ENCODE assay signal across 12 cellular contexts in the genomic region with DNA sequence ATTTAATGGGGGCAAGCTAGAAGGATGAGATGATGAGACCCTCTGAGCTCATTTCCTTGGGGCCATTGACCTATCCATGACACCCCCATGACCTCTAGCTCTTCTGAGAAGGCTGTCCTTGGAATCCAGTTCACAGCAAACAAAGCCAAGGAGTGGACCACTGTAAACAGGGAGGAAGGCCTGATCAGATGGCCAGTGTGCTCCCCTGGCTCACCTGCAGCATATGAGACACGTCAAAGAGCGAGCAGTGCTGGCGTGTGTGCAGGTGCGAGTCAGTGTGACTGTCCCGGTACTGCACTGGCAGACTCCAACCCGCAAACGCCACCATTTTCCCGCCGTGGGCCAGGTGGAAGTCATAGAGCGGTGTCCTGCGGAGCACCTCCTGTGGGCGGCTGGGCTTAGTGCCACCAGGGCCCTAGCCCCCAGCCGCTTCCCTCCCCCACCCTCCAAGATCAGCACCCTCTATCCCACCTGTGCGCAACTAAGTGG. TPM values are rescaled to one million over a fixed set of nuclear protein-coding genes. Genes with fewer than 3 reads are reported as not detected.
A peak's percentile ranks its signal among the peaks of the same experiment; 100 is the strongest.
DNase-seq lines count a peak whose midpoint lies in the region; ATAC-seq, FAIRE-seq and TF ChIP-seq lines count a peak whose summit lies in the region.
"Had no signal": no experiment of that assay in that cellular context is flagged by ENCODE, and none has a peak within 500 bp of the region (broad histone marks: within the 10 kb centered on the region; RNA-seq: fewer than 3 reads in every experiment).

No MANE protein-coding gene starts in this region.

- TF ChIP-seq RAD21 in A549 (conservative IDR thresholded peaks at IDR 0.05 in 1 of 2, IDR thresholded peaks at IDR 0.05 in 1 of 2), result no peak

- TF ChIP-seq POLR2A in A549 (IDR thresholded peaks at IDR 0.05; ENCODE audit: low read length) (no peak), heart left ventricle (IDR thresholded peaks at IDR 0.05) (no peak)

- no peak for TF ChIP-seq EP300 in A549 (IDR thresholded peaks at IDR 0.05)

- TF ChIP-seq CTCF in A549 (IDR thresholded peaks at IDR 0.05) (no peak), RWPE2 (IDR thresholded peaks at IDR 0.05; ENCODE audit: poor library complexity, severe bottlenecking) (no peak), heart left ventricle (IDR thresholded peaks at IDR 0.05) (no peak), nephron (IDR thresholded peaks at IDR 0.05; ENCODE audit: unreplicated experiment in 3 of 3) (no peak)

- DNase-seq in A549 (ENCODE audit: low read depth in 1 of 2, low spot score in 1 of 2) (no peak), RWPE2 (ENCODE audit: low spot score) (no peak), heart left ventricle (peak in 1 of 5 donors; percentile 66)
- DNase-seq: activated CD8-positive, alpha-beta memory T cell treated with anti-CD3 and anti-CD28 coated beads for 24 hours; Kasumi-1 had no signal

- POLR2A ChIA-PET in A549 (lab: Yijun Ruan, JAX), result interaction anchor here (1.2 kb wide), 1 partner anchor 10 kb away, joined by 5 read pairs; a partner anchor contains a TSS

- 98% methylated on average over 11 of the region's 14 CpGs for WGBS in A549 (ENCODE audit: missing lambda C conversion rate)
- 29 to 45% (median 43%) methylated on average over 7 to 14 of the region's 14 CpGs for WGBS in heart left ventricle, 4 donors

- H3K4me3 ChIP-seq in A549 (no peak overlapping the region), RWPE2 (ENCODE audit: severe bottlenecking) (no peak overlapping the region), heart left ventricle (peak overlapping the region; percentile 16 to 66 (median 52))
- H3K4me3 ChIP-seq: lung had no signal

- peaks cover 15% of the 10 kb centered on the region for H3K4me1 Mint-ChIP-seq in nephron

- no peak for FAIRE-seq in A549 (lab: Jason Lieb, UNC)

- H3K4me3 Mint-ChIP-seq in nephron, result peak overlapping the region; percentile 91 to 95 (median 94)

- CTCF ChIA-PET in A549 (lab: Yijun Ruan, JAX), result interaction anchor here (1.1 to 1.7 kb wide), 2 partner anchors 8 to 27 kb away, joined by 4 to 10 read pairs; a partner anchor contains a TSS

- H3K36me3 ChIP-seq in RWPE2 (ENCODE audit: low read depth) (no peaks in the 10 kb centered on the region; the same call in 1 of the 2 replicates), heart left ventricle (peaks cover 0 to 61% (median 30%) of the 10 kb centered on the region in 9 donors)

- H3K36me3 Mint-ChIP-seq in nephron (ENCODE audit: low read depth), result peaks cover 18% of the 10 kb centered on the region

- H3K9me3 Mint-ChIP-seq in nephron, result no peaks in the 10 kb centered on the region

- no peaks in the 10 kb centered on the region for H3K9me3 ChIP-seq in A549
- H3K9me3 ChIP-seq in RWPE2 (ENCODE audit: severe bottlenecking), result no peaks in the 10 kb centered on the region
- H3K9me3 ChIP-seq in heart left ventricle, result no peaks in the 10 kb centered on the region
- H3K9me3 ChIP-seq: Peyer's patch had no signal

- intact Hi-C loops in heart left ventricle (cut with DNase I), result loop anchor here in 1 of 10 donors (10.0 kb wide), 1 partner anchor 67 kb away; a partner anchor contains a TSS

- H3K27ac ChIP-seq in A549 (peak overlapping the region; percentile 73 to 82), RWPE2 (ENCODE audit: poor library complexity, severe bottlenecking) (peak overlapping the region; percentile 63), heart left ventricle (peak overlapping the region in 8 of 12 donors; percentile 38 to 76 (median 63))

- ATAC-seq in A549 (no peak), RWPE2 (ENCODE audit: low read depth) (no peak), heart left ventricle (peak in 3 of 4 donors; percentile 14 to 40 (median 28)), GM21529 (IDR thresholded peaks at IDR 0.05; ENCODE audit: unreplicated experiment) (no peak), GM18868 (IDR thresholded peaks at IDR 0.05; ENCODE audit: unreplicated experiment) (no peak), HG03439 (IDR thresholded peaks at IDR 0.05; ENCODE audit: unreplicated experiment) (no peak), GM19467 (IDR thresholded peaks at IDR 0.05; ENCODE audit: unreplicated experiment) (no peak)

- H3K27me3 ChIP-seq in RWPE2 (ENCODE audit: insufficient read depth, poor library complexity, severe bottlenecking) (no peaks in the 10 kb centered on the region), heart left ventricle (no peaks in the 10 kb centered on the region)
- H3K27me3 ChIP-seq: Peyer's patch had no signal

- H3K4me1 ChIP-seq in A549, result peaks cover 35% of the 10 kb centered on the region
- peaks cover 4% of the 10 kb centered on the region for H3K4me1 ChIP-seq in RWPE2 (ENCODE audit: insufficient read depth, poor library complexity, severe bottlenecking)
- peaks cover 0 to 41% (median 7%) of the 10 kb centered on the region in 12 donors for H3K4me1 ChIP-seq in heart left ventricle

- H3K4me2 ChIP-seq in A549, result peak overlapping the region; percentile 47; the same call in 2 of the 3 replicates

- peak overlapping the region; percentile 74 to 95 (median 89) for H3K27ac Mint-ChIP-seq in nephron

- H3K27me3 Mint-ChIP-seq in nephron (ENCODE audit: low read depth), result no peaks in the 10 kb centered on the region

TF ChIP-seq in A549, 52 proteins besides CTCF, POLR2A, EP300 and RAD21:
- TF ChIP-seq ZSCAN20 (CRISPR knock-in tag; IDR thresholded peaks at IDR 0.05), result no peak

RNA-seq across cellular contexts. Expression of a gene that starts 0.3 kb away (rescaled TPM):
- polyA plus RNA-seq in A549 (2011; rRNA removed) (1.4 and 3.4 TPM in 2 replicates), A549 (2017; fragmentation: RNase III; extraction: RNeasy Plus Mini Kit Qiagen cat#74134 plus additional on column Dnase treatment) (0.49 to 0.83 TPM (median 0.70 TPM) in 3 replicates), heart left ventricle (10 to 100 TPM in 1 of 2 donors, 1 to 10 TPM in 1; 3.5 to 13.1 TPM)
- 0.49 and 0.57 TPM in 2 replicates for polyA plus RNA-seq in A549 (2012; cell fraction: cytosol; rRNA removed)
- polyA plus RNA-seq in A549 (2012; cell fraction: nucleus; rRNA removed), result 6.7 and 10.3 TPM in 2 replicates
- polyA minus RNA-seq in A549 (2011; rRNA and poly(A)+ RNA removed), result 0.91 TPM in 1 of 2 replicates, not detected in the other
- total RNA-seq in heart left ventricle, result 10 to 100 TPM; 10.3 to 39.9 (median 21.5) TPM

RNA-seq across cellular contexts. Expression of a gene that starts 7.2 kb away (rescaled TPM):
- polyA plus RNA-seq in A549 (2011; rRNA removed), result 9.9 and 12.8 TPM in 2 replicates
- polyA plus RNA-seq in A549 (2012; cell fraction: cytosol; rRNA removed), result 7.0 and 10.7 TPM in 2 replicates
- polyA plus RNA-seq in A549 (2012; cell fraction: nucleus; rRNA removed), result 32.1 and 47.5 TPM in 2 replicates
- polyA plus RNA-seq in A549 (2017; fragmentation: RNase III; extraction: RNeasy Plus Mini Kit Qiagen cat#74134 plus additional on column Dnase treatment), result 10.0 to 11.2 TPM (median 10.7 TPM) in 3 replicates
- 27.8 and 30.0 TPM in 2 replicates for polyA minus RNA-seq in A549 (2011; rRNA and poly(A)+ RNA removed)
- 10 to 100 TPM in 7 of 9 donors, 1 to 10 TPM in 2; 4.7 to 21.0 (median 18.8) TPM for total RNA-seq in heart left ventricle
- 10 to 100 TPM in 1 of 2 donors, 1 to 10 TPM in 1; 8.2 to 11.8 TPM for polyA plus RNA-seq in heart left ventricle

RNA-seq across cellular contexts. Expression of a gene that starts 9.7 kb away (rescaled TPM):
- polyA plus RNA-seq in A549 (2011; rRNA removed) (14.8 and 19.9 TPM in 2 replicates), A549 (2017; fragmentation: RNase III; extraction: RNeasy Plus Mini Kit Qiagen cat#74134 plus additional on column Dnase treatment) (14.6 to 17.0 TPM (median 15.6 TPM) in 3 replicates), heart left ventricle (10 to 100 TPM; 13.1 to 19.1 TPM)
- 18.3 and 25.8 TPM in 2 replicates for polyA plus RNA-seq in A549 (2012; cell fraction: cytosol; rRNA removed)
- 6.0 and 9.5 TPM in 2 replicates for polyA plus RNA-seq in A549 (2012; cell fraction: nucleus; rRNA removed)
- polyA minus RNA-seq in A549 (2011; rRNA and poly(A)+ RNA removed), result 15.2 and 19.4 TPM in 2 replicates
- 10 to 100 TPM; 13.2 to 25.3 (median 16.7) TPM for total RNA-seq in heart left ventricle

RNA-seq across cellular contexts. Expression of a gene that starts 10.2 kb away (rescaled TPM):
- polyA plus RNA-seq in A549 (2011; rRNA removed), result 332 and 343 TPM in 2 replicates
- polyA plus RNA-seq in A549 (2012; cell fraction: cytosol; rRNA removed), result 310 and 372 TPM in 2 replicates
- 227 and 266 TPM in 2 replicates for polyA plus RNA-seq in A549 (2012; cell fraction: nucleus; rRNA removed)
- polyA plus RNA-seq in A549 (2017; fragmentation: RNase III; extraction: RNeasy Plus Mini Kit Qiagen cat#74134 plus additional on column Dnase treatment), result 549 to 596 TPM (median 587 TPM) in 3 replicates
- polyA minus RNA-seq in A549 (2011; rRNA and poly(A)+ RNA removed), result 381 and 409 TPM in 2 replicates
- 100 to 1,000 TPM; 224 to 479 (median 291) TPM for total RNA-seq in heart left ventricle
- 100 to 1,000 TPM; 106 to 406 TPM for polyA plus RNA-seq in heart left ventricle

RNA-seq across cellular contexts. Expression of a gene that starts 48.1 kb away (rescaled TPM):
- polyA plus RNA-seq in A549 (2011; rRNA removed), result 46.6 and 70.8 TPM in 2 replicates
- polyA plus RNA-seq in A549 (2012; cell fraction: cytosol; rRNA removed), result 48.0 and 64.0 TPM in 2 replicates
- polyA plus RNA-seq in A549 (2012; cell fraction: nucleus; rRNA removed), result 92.5 and 102 TPM in 2 replicates
- polyA plus RNA-seq in A549 (2017; fragmentation: RNase III; extraction: RNeasy Plus Mini Kit Qiagen cat#74134 plus additional on column Dnase treatment), result 57.1 to 59.6 TPM (median 59.4 TPM) in 3 replicates
- polyA minus RNA-seq in A549 (2011; rRNA and poly(A)+ RNA removed), result 115 and 153 TPM in 2 replicates
- total RNA-seq in heart left ventricle, result 100 to 1,000 TPM; 122 to 218 (median 141) TPM
- polyA plus RNA-seq in heart left ventricle, result 100 to 1,000 TPM in 1 of 2 donors, 10 to 100 TPM in 1; 39.9 to 124 TPM

Comparison
In these comparisons a context has a peak if more than half of its experiments do, and no peak if none do; other contexts are left out.
1. ATAC-seq: peak in heart left ventricle (3 of 4); none in A549 (0 of 2), RWPE2 (single experiment), GM21529 (single experiment), GM18868 (single experiment), HG03439 (single experiment) and GM19467 (single experiment).
2. H3K4me3 ChIP-seq: peak in heart left ventricle (12 of 12); none in A549 (single experiment) and RWPE2 (single experiment).
3. Peak in every context shown above with its lines, with median percentiles within 50 percentile points of each other: H3K27ac ChIP-seq.